11 cellular contexts compared by ENCODE assay signal in genomic region chr15:39454189-39454986, GRCh38.
DNase-seq lines count a peak whose midpoint lies in the region; ATAC-seq lines count a peak whose summit lies in the region.
"Had no signal": no experiment of that assay in that cellular context is flagged by ENCODE, and none has a peak within 500 bp of the region (broad histone marks: within the 10 kb centered on the region; RNA-seq: fewer than 3 reads in every experiment).

No MANE protein-coding gene starts in this region.

- intact Hi-C loops in Right ventricle myocardium superior (cut with DNase I), result no loop called here

- ATAC-seq in Right ventricle myocardium superior (ENCODE audit: poor library complexity) (peak; percentile 77), HG03095 (IDR thresholded peaks at IDR 0.05; ENCODE audit: unreplicated experiment) (no peak)

- H3K4me3 ChIP-seq in skeletal muscle cell (ENCODE audit: low read depth, low read length), result no peak overlapping the region
- H3K4me3 ChIP-seq: coronary artery had no signal

- DNase-seq in LHCN-M2 (ENCODE audit: low read depth) (peak; percentile 27), OCI-M1 (lab: John Stamatoyannopoulos, UW) (peak; percentile 38), Right ventricle myocardium superior (no peak), skeletal muscle cell (ENCODE audit: low read depth) (peak; percentile 65), DMS153 treated with DMSO at 0.1 percent for 48 hours (lab: John Stamatoyannopoulos, UW; ENCODE audit: unreplicated experiment) (no peak), kidney glomerular epithelial cell (lab: John Stamatoyannopoulos, UW) (no peak)
- DNase-seq: activated CD4-positive, alpha-beta T cell treated with anti-CD3 and anti-CD28 coated beads, Interleukin-2, amount 50 U/mL, for 48 hours; activated naive CD4-positive, alpha-beta T cell treated with anti-CD3 and anti-CD28 coated beads, Interleukin-2, amount 50 U/mL, for 16 hours; small intestine had no signal

Comparison
In these comparisons a context has a peak if more than half of its experiments do, and no peak if none do; other contexts are left out.
1. DNase-seq: peak in LHCN-M2 (single experiment), OCI-M1 (single experiment) and skeletal muscle cell (single experiment); none in Right ventricle myocardium superior (single experiment), DMS153 treated with DMSO at 0.1 percent for 48 hours (single experiment) and kidney glomerular epithelial cell (single experiment).